Comparison of ENCODE assay signal across 17 cellular contexts in genomic region chr10:70368774-70369482, GRCh38. TPM values are rescaled to one million over a fixed set of nuclear protein-coding genes. Genes with fewer than 3 reads are reported as not detected.
DNase-seq lines count a peak whose midpoint lies in the region; ATAC-seq and TF ChIP-seq lines count a peak whose summit lies in the region.
"Had no signal": no experiment of that assay in that cellular context is flagged by ENCODE, and none has a peak within 500 bp of the region (broad histone marks: within the 10 kb centered on the region; RNA-seq: fewer than 3 reads in every experiment).

No MANE protein-coding gene starts in this region.

- 84 to 87% methylated on average over 10 of the region's 10 CpGs for WGBS in sigmoid colon, 2 donors

- TF ChIP-seq EP300 in sigmoid colon (IDR thresholded peaks at IDR 0.05), result no peak

- H3K27ac ChIP-seq in GM23338 (ENCODE audit: low read depth) (peak overlapping the region; percentile 48), sigmoid colon (peak overlapping the region in 3 of 4 donors; percentile 69 to 92 (median 81)), Peyer's patch (no peak overlapping the region)
- H3K27ac ChIP-seq: C4-2B, KMS-11, PC-9 had no signal

- H3K27me3 Mint-ChIP-seq in GM23338 (ENCODE audit: insufficient read depth, low read depth, poor library complexity), result peaks cover 7% of the 10 kb centered on the region
- H3K27me3 Mint-ChIP-seq in WTC11 (ENCODE audit: low read depth), result no peaks in the 10 kb centered on the region

- H3K36me3 Mint-ChIP-seq in GM23338 (ENCODE audit: low read depth) (peaks cover 13% of the 10 kb centered on the region; the same call in 2 of the 3 replicates), WTC11 (peaks cover 11% of the 10 kb centered on the region)

- H3K27ac Mint-ChIP-seq in GM23338 (peak overlapping the region; percentile 88; the same call in 1 of the 2 replicates), WTC11 (peak overlapping the region; percentile 85)

- peak; percentile 59 for DNase-seq in GM23338 (ENCODE audit: low spot score)
- DNase-seq in WTC11 (ENCODE audit: low spot score), result peak; percentile 34
- peak; percentile 67 for DNase-seq in left lobe of liver (ENCODE audit: low spot score)
- DNase-seq in sigmoid colon, result no peak
- DNase-seq in activated CD4-positive, alpha-beta T cell treated with anti-CD3 and anti-CD28 coated beads for 48 hours, result no peak
- DNase-seq in DMS 273 treated with DMSO at 0.1 percent for 48 hours (lab: John Stamatoyannopoulos, UW), result no peak
- DNase-seq in nucleus accumbens (lab: John Stamatoyannopoulos, UW), result no peak
- DNase-seq in Peyer's patch, result no peak
- DNase-seq: MG63, NCI-H1092 treated with DMSO at 0.1 percent for 48 hours, NCI-H1694, NCI-H2107, PC-9, Right ventricle myocardium superior had no signal

- CTCF ChIA-PET in WTC11 (lab: Charles Lee), result interaction anchor here (0.6 to 1.9 kb wide), 7 partner anchors 10 to 262 kb away, joined by 3 to 7 read pairs (median 3); partner anchors contain the start of gene PPA1

- H3K4me2 ChIP-seq in GM23338, result peak overlapping the region; percentile 18; the same call in 1 of the 2 replicates
- H3K4me2 ChIP-seq: KMS-11, PC-9 had no signal

- POLR2A ChIA-PET in WTC11 (lab: Charles Lee), result no interaction called here

- no peak overlapping the region for H3K4me3 ChIP-seq in GM23338
- no peak overlapping the region for H3K4me3 ChIP-seq in sigmoid colon
- H3K4me3 ChIP-seq in Peyer's patch, result no peak overlapping the region
- H3K4me3 ChIP-seq: MG63, PC-9 had no signal

- H3K9me2 ChIP-seq in GM23338 (ENCODE audit: insufficient read depth), result no peaks in the 10 kb centered on the region

- intact Hi-C loops in sigmoid colon (cut with DNase I), result loop anchor here (10.0 kb wide), 1 partner anchor 224 kb away; the partner anchor contains the start of gene TYSND1

- H3K36me3 ChIP-seq in GM23338 (ENCODE audit: insufficient read depth), result no peaks in the 10 kb centered on the region
- peaks cover 0 to 1% (median 0%) of the 10 kb centered on the region in 4 donors for H3K36me3 ChIP-seq in sigmoid colon
- H3K36me3 ChIP-seq in Peyer's patch, result no peaks in the 10 kb centered on the region
- H3K36me3 ChIP-seq: MG63 had no signal

- H3K79me2 ChIP-seq in GM23338 (replicated peaks; ENCODE audit: insufficient read depth), result peaks cover 7% of the 10 kb centered on the region; the same call in 1 of the 2 replicates

- H3K4me1 ChIP-seq in GM23338 (ENCODE audit: insufficient read depth) (peaks cover 19% of the 10 kb centered on the region), sigmoid colon (peaks cover 0 to 24% (median 19%) of the 10 kb centered on the region in 4 donors), Peyer's patch (peaks cover 0 to 9% (median 0%) of the 10 kb centered on the region in 4 donors)

- no peak for TF ChIP-seq CTCF in GM23338 (conservative IDR thresholded peaks at IDR 0.05; ENCODE audit: low read depth in 2 of 2)
- no peak for TF ChIP-seq CTCF in WTC11 (IDR thresholded peaks at IDR 0.05)
- no peak for TF ChIP-seq CTCF in sigmoid colon (IDR thresholded peaks at IDR 0.05)
- TF ChIP-seq CTCF in Peyer's patch (IDR thresholded peaks at IDR 0.05), result no peak

- ATAC-seq in GM23338 (peak; percentile 82), WTC11 (peak; percentile 79), left lobe of liver (peak; percentile 89)
- ATAC-seq: SK-N-SH treated with all-trans-retinoic acid at 6 μM for 48 hours had no signal

- H2AFZ ChIP-seq in GM23338, result no peak overlapping the region
- H2AFZ ChIP-seq: PC-9 had no signal

- H3K4me1 Mint-ChIP-seq in GM23338, result peaks cover 21% of the 10 kb centered on the region; the same call in 2 of the 3 replicates
- H3K4me1 Mint-ChIP-seq in WTC11, result peaks cover 22% of the 10 kb centered on the region

- no peaks in the 10 kb centered on the region for H3K9me3 Mint-ChIP-seq in GM23338
- no peaks in the 10 kb centered on the region for H3K9me3 Mint-ChIP-seq in WTC11

- no peak for TF ChIP-seq POLR2A in sigmoid colon (IDR thresholded peaks at IDR 0.05)
- no peak for TF ChIP-seq POLR2A in Peyer's patch (IDR thresholded peaks at IDR 0.05)

- peaks cover 10% of the 10 kb centered on the region; the same call in 1 of the 2 replicates for H3F3A ChIP-seq in GM23338 (replicated peaks; ENCODE audit: low read depth)

- H3K4me3 Mint-ChIP-seq in GM23338 (no peak overlapping the region), WTC11 (0 out of 2 replicates have a peak overlapping the region, but pooled peaks have one; percentile 5)

- no peaks in the 10 kb centered on the region for H3K9me3 ChIP-seq in sigmoid colon
- H3K9me3 ChIP-seq in Peyer's patch, result no peaks in the 10 kb centered on the region
- H3K9me3 ChIP-seq: MG63 had no signal

- H3K27me3 ChIP-seq in GM23338 (ENCODE audit: insufficient read depth) (no peaks in the 10 kb centered on the region), sigmoid colon (no peaks in the 10 kb centered on the region), Peyer's patch (no peaks in the 10 kb centered on the region)
- H3K27me3 ChIP-seq: MG63 had no signal

- H4K20me1 ChIP-seq in GM23338 (replicated peaks; ENCODE audit: insufficient read depth), result no peaks in the 10 kb centered on the region; the same call in 1 of the 2 replicates

TF ChIP-seq in GM23338, 12 proteins besides CTCF, POLR2A, EP300 and RAD21 (continues in another document):
- no peak for TF ChIP-seq JUNB (IDR thresholded peaks at IDR 0.05; ENCODE audit: unreplicated experiment)

TF ChIP-seq in WTC11, 78 proteins besides CTCF, POLR2A, EP300 and RAD21:
- TF ChIP-seq, protein P1, sequence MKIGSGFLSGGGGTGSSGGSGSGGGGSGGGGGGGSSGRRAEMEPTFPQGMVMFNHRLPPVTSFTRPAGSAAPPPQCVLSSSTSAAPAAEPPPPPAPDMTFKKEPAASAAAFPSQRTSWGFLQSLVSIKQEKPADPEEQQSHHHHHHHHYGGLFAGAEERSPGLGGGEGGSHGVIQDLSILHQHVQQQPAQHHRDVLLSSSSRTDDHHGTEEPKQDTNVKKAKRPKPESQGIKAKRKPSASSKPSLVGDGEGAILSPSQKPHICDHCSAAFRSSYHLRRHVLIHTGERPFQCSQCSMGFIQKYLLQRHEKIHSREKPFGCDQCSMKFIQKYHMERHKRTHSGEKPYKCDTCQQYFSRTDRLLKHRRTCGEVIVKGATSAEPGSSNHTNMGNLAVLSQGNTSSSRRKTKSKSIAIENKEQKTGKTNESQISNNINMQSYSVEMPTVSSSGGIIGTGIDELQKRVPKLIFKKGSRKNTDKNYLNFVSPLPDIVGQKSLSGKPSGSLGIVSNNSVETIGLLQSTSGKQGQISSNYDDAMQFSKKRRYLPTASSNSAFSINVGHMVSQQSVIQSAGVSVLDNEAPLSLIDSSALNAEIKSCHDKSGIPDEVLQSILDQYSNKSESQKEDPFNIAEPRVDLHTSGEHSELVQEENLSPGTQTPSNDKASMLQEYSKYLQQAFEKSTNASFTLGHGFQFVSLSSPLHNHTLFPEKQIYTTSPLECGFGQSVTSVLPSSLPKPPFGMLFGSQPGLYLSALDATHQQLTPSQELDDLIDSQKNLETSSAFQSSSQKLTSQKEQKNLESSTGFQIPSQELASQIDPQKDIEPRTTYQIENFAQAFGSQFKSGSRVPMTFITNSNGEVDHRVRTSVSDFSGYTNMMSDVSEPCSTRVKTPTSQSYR (CRISPR knock-in tag; IDR thresholded peaks at IDR 0.05), result peak; percentile 47; the same call in 1 of the 2 replicates
- TF ChIP-seq, protein P2, sequence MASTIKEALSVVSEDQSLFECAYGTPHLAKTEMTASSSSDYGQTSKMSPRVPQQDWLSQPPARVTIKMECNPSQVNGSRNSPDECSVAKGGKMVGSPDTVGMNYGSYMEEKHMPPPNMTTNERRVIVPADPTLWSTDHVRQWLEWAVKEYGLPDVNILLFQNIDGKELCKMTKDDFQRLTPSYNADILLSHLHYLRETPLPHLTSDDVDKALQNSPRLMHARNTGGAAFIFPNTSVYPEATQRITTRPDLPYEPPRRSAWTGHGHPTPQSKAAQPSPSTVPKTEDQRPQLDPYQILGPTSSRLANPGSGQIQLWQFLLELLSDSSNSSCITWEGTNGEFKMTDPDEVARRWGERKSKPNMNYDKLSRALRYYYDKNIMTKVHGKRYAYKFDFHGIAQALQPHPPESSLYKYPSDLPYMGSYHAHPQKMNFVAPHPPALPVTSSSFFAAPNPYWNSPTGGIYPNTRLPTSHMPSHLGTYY (CRISPR knock-in tag; IDR thresholded peaks at IDR 0.05), result no peak
- peak; percentile 70; the same call in 1 of the 2 replicates for TF ChIP-seq NR2C2 (CRISPR knock-in tag; IDR thresholded peaks at IDR 0.05)
TF ChIP-seq in WTC11: peak in this region for 2.

RNA-seq across cellular contexts. Expression of gene LRRC20, which starts 13.5 kb away (rescaled TPM):
- 43.3 and 43.9 TPM in 2 replicates for total RNA-seq in GM23338 (2014; rRNA removed; shearing (Covaris generic))
- polyA plus RNA-seq in GM23338 (2016; fragmentation: Nextera tagmentation; extraction: Ambion mirVana) (5.9 and 7.1 TPM in 2 replicates), sigmoid colon (10 to 100 TPM in 1 of 3 donors, 1 to 10 TPM in 2; 1.2 to 12.2 (median 3.2) TPM)
- total RNA-seq in WTC11 (2021) (26.4 to 29.4 TPM (median 28.1 TPM) in 3 replicates), left lobe of liver (16.6 TPM), sigmoid colon (10 to 100 TPM in 3 of 4 donors, 1 to 10 TPM in 1; 9.9 to 22.4 (median 18.7) TPM), Peyer's patch (10 to 100 TPM in 1 of 4 donors, 1 to 10 TPM in 3; 1.5 to 19.8 (median 6.5) TPM)

RNA-seq across cellular contexts. Expression of gene EIF4EBP2, which starts 35.0 kb away (rescaled TPM):
- 131 and 138 TPM in 2 replicates for total RNA-seq in GM23338 (2014; rRNA removed; shearing (Covaris generic))
- polyA plus RNA-seq in GM23338 (2016; fragmentation: Nextera tagmentation; extraction: Ambion mirVana) (40.5 and 42.0 TPM in 2 replicates), sigmoid colon (100 to 1,000 TPM in 1 of 3 donors, 10 to 100 TPM in 2; 34.7 to 102 (median 76.3) TPM)
- total RNA-seq in WTC11 (2021) (111 to 114 TPM (median 112 TPM) in 3 replicates), left lobe of liver (59.2 TPM), sigmoid colon (10 to 100 TPM; 67.1 to 76.0 (median 72.6) TPM), Peyer's patch (100 to 1,000 TPM in 1 of 4 donors, 10 to 100 TPM in 3; 64.4 to 129 (median 93.0) TPM)

Comparison
In these comparisons a context has a peak if more than half of its experiments do, and no peak if none do; other contexts are left out.
1. DNase-seq: peak in GM23338 (single experiment), WTC11 (single experiment) and left lobe of liver (single experiment); none in sigmoid colon (single experiment), activated CD4-positive, alpha-beta T cell treated with anti-CD3 and anti-CD28 coated beads for 48 hours (single experiment), DMS 273 treated with DMSO at 0.1 percent for 48 hours (single experiment), nucleus accumbens (0 of 56) and Peyer's patch (0 of 3).
2. H3K27ac ChIP-seq: peak in GM23338 (single experiment) and sigmoid colon (3 of 4); none in Peyer's patch (0 of 4).
3. Peak in every context shown above with its lines, with median percentiles within 50 percentile points of each other: ATAC-seq.